In the genomic region with DNA sequence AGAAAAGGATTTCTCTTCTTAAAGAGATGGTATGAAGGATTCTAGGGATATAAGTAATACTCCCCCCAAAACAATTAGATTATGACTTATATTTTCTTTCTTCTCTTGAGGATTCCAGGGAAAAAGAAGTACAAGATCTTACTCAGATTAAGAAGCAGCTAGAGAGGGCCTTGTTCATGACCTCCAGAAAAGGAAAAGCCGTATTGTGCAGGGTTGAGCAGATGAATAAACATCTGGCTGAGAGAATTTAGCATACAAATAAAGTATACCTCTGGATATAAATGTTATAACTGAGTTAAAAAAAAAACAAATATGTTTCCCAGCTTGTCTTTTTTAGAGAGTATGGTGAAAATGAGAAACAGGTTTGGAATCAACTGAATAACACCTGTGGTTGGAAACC, we compare ENCODE assay signal across 18 cellular contexts. TPM values are rescaled to one million over a fixed set of nuclear protein-coding genes. Genes with fewer than 3 reads are reported as not detected.
DNase-seq lines count a peak whose midpoint lies in the region; ATAC-seq, FAIRE-seq and TF ChIP-seq lines count a peak whose summit lies in the region.
"Had no signal": no experiment of that assay in that cellular context is flagged by ENCODE, and none has a peak within 500 bp of the region (broad histone marks: within the 10 kb centered on the region; RNA-seq: fewer than 3 reads in every experiment).

No MANE protein-coding gene starts in this region.

- DNase-seq in astrocyte (ENCODE audit: low read depth): no peak
- no peak for DNase-seq in mesothelial cell of epicardium (ENCODE audit: low spot score in 2 of 2, unreplicated experiment in 2 of 2)
- no peak for DNase-seq in pancreas
- no peak for DNase-seq in NCI-H774 (lab: John Stamatoyannopoulos, UW)
- no peak for DNase-seq in AML-193 (lab: John Stamatoyannopoulos, UW)
- DNase-seq in T-helper 9 cell: no peak
- no peak for DNase-seq in urothelium cell line (ENCODE audit: low spot score)
- DNase-seq: 8988T; Caco-2; CD4-positive, alpha-beta T cell; GDM1; GM23248 had no signal

- no peaks in the 10 kb centered on the region for H3K36me3 ChIP-seq in astrocyte (ENCODE audit: insufficient read depth, low read length)
- H3K36me3 ChIP-seq in pancreas: no peaks in the 10 kb centered on the region
- H3K36me3 ChIP-seq: HAP-1 had no signal

- intact Hi-C loops in pancreas (cut with DNase I): no loop called here

- H3K9me3 Mint-ChIP-seq in astrocyte (ENCODE audit: unreplicated experiment): no peaks in the 10 kb centered on the region
- H3K9me3 Mint-ChIP-seq in mesothelial cell of epicardium: no peaks in the 10 kb centered on the region
- H3K9me3 Mint-ChIP-seq: CD4-positive, alpha-beta T cell had no signal

- ATAC-seq in pancreas: no peak
- ATAC-seq: HepG2 had no signal

- H3K79me2 ChIP-seq in astrocyte (ENCODE audit: insufficient read depth, low read length): peaks cover 25% of the 10 kb centered on the region

- no peak overlapping the region for H3K4me2 ChIP-seq in astrocyte (ENCODE audit: low read length)

- H3K27ac ChIP-seq in astrocyte (ENCODE audit: low read depth, low read length) (no peak overlapping the region), pancreas (no peak overlapping the region)
- H3K27ac ChIP-seq: C4-2B, GM23248 had no signal

- H3K27me3 ChIP-seq in astrocyte (ENCODE audit: insufficient read depth, low read length) (no peaks in the 10 kb centered on the region), pancreas (no peaks in the 10 kb centered on the region)

- H3K27ac Mint-ChIP-seq in astrocyte (ENCODE audit: unreplicated experiment) (no peak overlapping the region), mesothelial cell of epicardium (peak overlapping the region; percentile 19)
- H3K27ac Mint-ChIP-seq: CD4-positive, alpha-beta T cell had no signal

- H3K9me3 ChIP-seq in astrocyte (ENCODE audit: insufficient read depth, low read depth, low read length) (no peaks in the 10 kb centered on the region), pancreas (no peaks in the 10 kb centered on the region)
- H3K9me3 ChIP-seq: Caco-2, HAP-1 had no signal

- no peak for TF ChIP-seq CTCF in astrocyte (IDR thresholded peaks at IDR 0.05; ENCODE audit: insufficient read depth, low read depth, low read length)
- TF ChIP-seq CTCF in mesothelial cell of epicardium (IDR thresholded peaks at IDR 0.05; ENCODE audit: unreplicated experiment): no peak
- TF ChIP-seq CTCF in pancreas (IDR thresholded peaks at IDR 0.05): no peak

- H2AFZ ChIP-seq in astrocyte (ENCODE audit: low read depth, low read length): no peak overlapping the region
- H2AFZ ChIP-seq: GM23248 had no signal

- H3K36me3 Mint-ChIP-seq in astrocyte (ENCODE audit: low read depth, unreplicated experiment) (peaks cover 3% of the 10 kb centered on the region), mesothelial cell of epicardium (peaks cover 9% of the 10 kb centered on the region)

- H3K4me1 ChIP-seq in astrocyte (ENCODE audit: insufficient read depth, low read length) (no peaks in the 10 kb centered on the region), pancreas (peaks cover 0 to 12% (median 0%) of the 10 kb centered on the region in 3 donors)

- no peak for FAIRE-seq in astrocyte (lab: Jason Lieb, UNC)
- peak; percentile 26 for FAIRE-seq in pancreas (lab: Jason Lieb, UNC)
- FAIRE-seq in urothelium cell line (lab: Jason Lieb, UNC): no peak
- FAIRE-seq: D721Med, GM12892, GM18507, HepG2 had no signal

- peaks cover 5% of the 10 kb centered on the region for H4K20me1 ChIP-seq in astrocyte (ENCODE audit: insufficient read depth, low read length)

- H3K4me3 Mint-ChIP-seq in astrocyte (ENCODE audit: unreplicated experiment): peak overlapping the region; percentile 34
- no peak overlapping the region for H3K4me3 Mint-ChIP-seq in mesothelial cell of epicardium
- H3K4me3 Mint-ChIP-seq: CD4-positive, alpha-beta T cell had no signal

- H3K27me3 Mint-ChIP-seq in astrocyte (ENCODE audit: low read depth, unreplicated experiment) (no peaks in the 10 kb centered on the region), mesothelial cell of epicardium (ENCODE audit: low read depth) (no peaks in the 10 kb centered on the region)

- 71 to 79% methylated on average over 1 of the region's 1 CpG for WGBS in pancreas, 2 donors

- H3K4me1 Mint-ChIP-seq in astrocyte (ENCODE audit: low read depth, unreplicated experiment) (peaks cover 29% of the 10 kb centered on the region), mesothelial cell of epicardium (peaks cover 20% of the 10 kb centered on the region)

- no peak overlapping the region for H3K9ac ChIP-seq in astrocyte (ENCODE audit: low read length)
- H3K9ac ChIP-seq: GM23248 had no signal

- H3K4me3 ChIP-seq in astrocyte (ENCODE audit: insufficient read depth, low read depth, low read length) (no peak overlapping the region), pancreas (no peak overlapping the region)
- H3K4me3 ChIP-seq: GM23248, HAP-1 had no signal

RNA-seq across cellular contexts. Expression of gene MYO6, which starts 11.3 kb away (rescaled TPM):
- 29.6 and 33.1 TPM in 2 replicates for total RNA-seq in astrocyte
- total RNA-seq in mesothelial cell of epicardium: 69.1 to 70.0 TPM (median 69.5 TPM) in 3 replicates
- 10 to 100 TPM; 16.4 to 47.6 (median 19.7) TPM for total RNA-seq in pancreas
- polyA plus RNA-seq in pancreas: 10 to 100 TPM; 18.3 to 19.6 TPM
